ENCODE assay signal across 13 cellular contexts in the genomic region with DNA sequence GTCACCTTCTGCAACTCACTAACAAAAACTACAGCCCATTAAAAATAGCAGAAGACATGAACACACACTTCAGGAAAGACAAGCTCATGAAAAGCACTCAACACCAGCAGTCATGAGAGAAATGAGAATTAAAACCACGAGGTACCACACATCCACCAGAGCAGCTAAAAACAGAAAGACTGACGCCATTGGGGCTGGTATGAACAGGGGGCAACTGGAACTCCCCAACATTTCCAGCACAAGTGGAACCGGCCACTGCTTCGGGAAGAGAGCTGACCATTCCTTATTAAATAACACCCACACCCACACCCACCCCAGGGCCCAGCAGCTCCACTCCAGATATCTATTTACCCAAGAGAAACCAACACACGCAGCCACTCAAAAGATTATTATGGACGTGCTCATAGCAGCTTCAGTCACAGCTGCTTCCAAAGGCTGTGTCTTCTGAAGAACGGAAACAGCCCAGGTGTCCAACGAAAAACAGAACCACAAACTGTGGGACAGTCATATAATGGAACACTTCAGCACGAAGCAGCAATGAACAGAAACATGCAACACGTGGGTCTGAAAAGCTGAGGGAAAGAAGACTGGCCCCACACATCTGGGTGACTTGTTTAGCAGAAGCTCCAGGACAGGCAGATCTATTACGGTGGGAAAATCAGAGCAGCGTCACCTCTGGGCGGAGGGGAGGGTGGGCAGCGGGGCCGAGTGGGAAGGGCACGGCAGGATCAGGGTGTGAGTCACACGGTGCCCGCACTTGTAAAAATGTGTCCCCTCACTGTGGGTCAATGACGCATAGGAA. TPM values are rescaled to one million over a fixed set of nuclear protein-coding genes. Genes with fewer than 3 reads are reported as not detected.
DNase-seq lines count a peak whose midpoint lies in the region; ATAC-seq and TF ChIP-seq lines count a peak whose summit lies in the region.
"Had no signal": no experiment of that assay in that cellular context is flagged by ENCODE, and none has a peak within 500 bp of the region (broad histone marks: within the 10 kb centered on the region; RNA-seq: fewer than 3 reads in every experiment).

No MANE protein-coding gene starts in this region.

- WGBS in transverse colon (ENCODE audit: low coverage in 1 of 2), 2 donors = 73 to 84% methylated on average over 11 to 19 of the region's 19 CpGs

- H3K4me1 ChIP-seq in transverse colon = no peaks in the 10 kb centered on the region

- no peak overlapping the region for H3K4me3 ChIP-seq in transverse colon
- H3K4me3 ChIP-seq: right atrium auricular region had no signal

- H3K4me1 Mint-ChIP-seq in activated naive CD4-positive, alpha-beta T cell treated with anti-CD3 and anti-CD28 coated beads, Interleukin-2, amount 50 U/mL, for 24 hours = peaks cover 14% of the 10 kb centered on the region
- H3K4me1 Mint-ChIP-seq in central memory CD8-positive, alpha-beta T cell = peaks cover 36% of the 10 kb centered on the region

- H3K27ac Mint-ChIP-seq in activated naive CD4-positive, alpha-beta T cell treated with anti-CD3 and anti-CD28 coated beads, Interleukin-2, amount 50 U/mL, for 24 hours = peak overlapping the region; percentile 60
- H3K27ac Mint-ChIP-seq in central memory CD8-positive, alpha-beta T cell (ENCODE audit: low read depth) = peak overlapping the region; percentile 94
- H3K27ac Mint-ChIP-seq: activated CD4-positive, alpha-beta T cell treated with anti-CD3 and anti-CD28 coated beads for 36 hours had no signal

- TF ChIP-seq EP300 in transverse colon (IDR thresholded peaks at IDR 0.05; ENCODE audit: low read depth) = no peak

- no peak for TF ChIP-seq POLR2A in transverse colon (IDR thresholded peaks at IDR 0.05)

- no peaks in the 10 kb centered on the region for H3K9me3 Mint-ChIP-seq in activated naive CD4-positive, alpha-beta T cell treated with anti-CD3 and anti-CD28 coated beads, Interleukin-2, amount 50 U/mL, for 24 hours
- H3K9me3 Mint-ChIP-seq in central memory CD8-positive, alpha-beta T cell = no peaks in the 10 kb centered on the region

- DNase-seq in activated naive CD4-positive, alpha-beta T cell (lab: John Stamatoyannopoulos, UW) = no peak
- DNase-seq in HT1080 (ENCODE audit: low read depth) (peak; percentile 86), transverse colon (peak; percentile 19), DMS79 treated with DMSO at 0.1 percent for 48 hours (lab: John Stamatoyannopoulos, UW) (no peak)
- peak in 1 of 2 donors; percentile 43 for DNase-seq in central memory CD8-positive, alpha-beta T cell (ENCODE audit: low spot score in 2 of 2)
- DNase-seq: activated CD4-positive, alpha-beta T cell treated with anti-CD3 and anti-CD28 coated beads for 36 hours; Kasumi-1; midbrain; NCI-H524 treated with DMSO at 0.1 percent for 48 hours had no signal

- TF ChIP-seq CTCF in transverse colon (IDR thresholded peaks at IDR 0.05) = no peak

- no peaks in the 10 kb centered on the region for H3K27me3 Mint-ChIP-seq in activated naive CD4-positive, alpha-beta T cell treated with anti-CD3 and anti-CD28 coated beads, Interleukin-2, amount 50 U/mL, for 24 hours
- H3K27me3 Mint-ChIP-seq in central memory CD8-positive, alpha-beta T cell = no peaks in the 10 kb centered on the region
- H3K27me3 Mint-ChIP-seq: activated CD4-positive, alpha-beta T cell treated with anti-CD3 and anti-CD28 coated beads for 36 hours had no signal

- H3K27ac ChIP-seq in transverse colon = no peak overlapping the region
- H3K27ac ChIP-seq: right atrium auricular region had no signal

- in situ Hi-C loops in transverse colon (cut with MboI; ENCODE audit: low pct_ligation_motif_present in 1 of 4, low pct_unique_long_range_greater_than_20kb in 1 of 4, low sequenced_read_pairs in 3 of 4) = no loop called here

- H3K27me3 ChIP-seq in transverse colon = no peaks in the 10 kb centered on the region
- H3K27me3 ChIP-seq: right atrium auricular region had no signal

- H3K4me3 Mint-ChIP-seq in activated naive CD4-positive, alpha-beta T cell treated with anti-CD3 and anti-CD28 coated beads, Interleukin-2, amount 50 U/mL, for 24 hours = no peak overlapping the region
- H3K4me3 Mint-ChIP-seq in central memory CD8-positive, alpha-beta T cell = peak overlapping the region; percentile 34
- H3K4me3 Mint-ChIP-seq: activated CD4-positive, alpha-beta T cell treated with anti-CD3 and anti-CD28 coated beads for 36 hours had no signal

- intact Hi-C loops in transverse colon (cut with DNase I; ENCODE audit: low total_unique reads) = no loop called here

- no peaks in the 10 kb centered on the region for H3K9me3 ChIP-seq in transverse colon
- H3K9me3 ChIP-seq: right atrium auricular region had no signal

- peaks cover 21% of the 10 kb centered on the region for H3K36me3 Mint-ChIP-seq in activated naive CD4-positive, alpha-beta T cell treated with anti-CD3 and anti-CD28 coated beads, Interleukin-2, amount 50 U/mL, for 24 hours
- peaks cover 50% of the 10 kb centered on the region for H3K36me3 Mint-ChIP-seq in central memory CD8-positive, alpha-beta T cell (ENCODE audit: insufficient read depth)

- ATAC-seq in central memory CD8-positive, alpha-beta T cell (replicated peaks; ENCODE audit: extremely low read depth, poor library complexity, severe bottlenecking) = peak; percentile 79
- ATAC-seq in HG02763 (IDR thresholded peaks at IDR 0.05; ENCODE audit: unreplicated experiment) (no peak), GM21526 (IDR thresholded peaks at IDR 0.05; ENCODE audit: low FRiP score, unreplicated experiment) (no peak)
- ATAC-seq: activated CD4-positive, alpha-beta T cell treated with anti-CD3 and anti-CD28 coated beads for 36 hours had no signal

- H3K36me3 ChIP-seq in transverse colon = peaks cover 0 to 15% (median 7%) of the 10 kb centered on the region in 4 donors
- H3K36me3 ChIP-seq: right atrium auricular region had no signal

RNA-seq across cellular contexts. Expression of gene KLHDC4, which starts 41.1 kb away (rescaled TPM):
- 28.7 and 29.7 TPM in 2 replicates for total RNA-seq in HT1080 (2014; rRNA removed; shearing (Covaris generic))
- polyA plus RNA-seq in HT1080 (2015; cell fraction: cytosol; rRNA removed) = 20.5 and 22.2 TPM in 2 replicates
- 91.3 and 93.4 TPM in 2 replicates for polyA plus RNA-seq in HT1080 (2015; cell fraction: nucleus; rRNA removed)
- total RNA-seq in transverse colon = 100 to 1,000 TPM in 1 of 4 donors, 10 to 100 TPM in 3; 45.2 to 193 (median 57.4) TPM

Comparison
In these comparisons a context has a peak if more than half of its experiments do, and no peak if none do; other contexts are left out.
1. DNase-seq: peak in HT1080 (single experiment) and transverse colon (single experiment); none in activated naive CD4-positive, alpha-beta T cell (0 of 4) and DMS79 treated with DMSO at 0.1 percent for 48 hours (single experiment).